In the genomic region with DNA sequence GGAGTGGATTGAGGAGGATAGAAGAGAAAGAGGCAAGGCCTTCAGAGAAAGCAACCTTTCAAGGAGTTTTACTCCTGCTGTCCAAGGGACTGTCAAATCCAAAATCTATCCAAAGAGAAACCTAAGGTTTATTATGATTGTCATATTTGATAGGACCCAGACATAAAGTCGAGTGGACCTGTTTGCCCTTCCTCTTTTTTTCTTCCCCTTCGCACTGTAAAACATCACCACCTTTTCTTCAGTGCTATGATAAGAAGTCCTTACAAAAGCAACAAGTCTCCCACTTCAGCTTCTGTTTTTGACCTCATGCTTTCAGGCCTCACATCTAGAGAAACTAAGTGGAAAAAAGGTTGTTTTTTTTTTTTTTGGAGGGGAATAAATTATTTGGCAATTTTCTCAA, we compare ENCODE assay signal across 24 cellular contexts.
"Had no signal": no experiment of that assay in that cellular context is flagged by ENCODE, and none has a peak within 500 bp of the region (broad histone marks: within the 10 kb centered on the region; RNA-seq: fewer than 3 reads in every experiment).

No MANE protein-coding gene starts in this region.

- DNase-seq: activated CD4-positive, alpha-beta T cell treated with anti-CD3 and anti-CD28 coated beads for 4 hours; activated CD8-positive, alpha-beta memory T cell treated with anti-CD3 and anti-CD28 coated beads, Interleukin-2, amount 50 U/mL, for 48 hours; activated CD8-positive, alpha-beta T cell treated with anti-CD3 and anti-CD28 coated beads for 36 hours; activated naive CD4-positive, alpha-beta T cell treated with anti-CD3 and anti-CD28 coated beads, Interleukin-2, amount 50 U/mL, for 16 hours; activated naive CD8-positive, alpha-beta T cell treated with anti-CD3 and anti-CD28 coated beads, Interleukin-2, amount 10 ng/mL, durations not matched to agents 7 days and 5 days; activated T-cell treated with anti-CD3 and anti-CD28 coated beads, Interleukin-2, amount 50 U/mL, for 1 hour; adrenal gland; anterior cingulate cortex; caudate nucleus; Karpas-422; NCI-H1105; NCI-H1436; NCI-H1694 treated with DMSO at 0.1 percent for 48 hours; NCI-H2029 treated with DMSO at 0.1 percent for 48 hours; NCI-H345; NCI-H510A; NCI-H526 treated with DMSO at 0.1 percent for 48 hours; NCI-H82; NK-92 treated with Interleukin-12 subunit alpha and Interleukin-12 subunit beta, amount 100 ng/mL, for 24 hours; PC-9; SHP77 treated with DMSO at 0.1 percent for 48 hours; WERI-Rb-1 had no signal

- H3K9me3 Mint-ChIP-seq: activated CD8-positive, alpha-beta T cell treated with anti-CD3 and anti-CD28 coated beads for 36 hours; activated naive CD8-positive, alpha-beta T cell treated with anti-CD3 and anti-CD28 coated beads, Interleukin-2, amount 10 ng/mL, durations not matched to agents 7 days and 5 days; T-helper 1 cell treated with Interleukin-12 subunit alpha and Interleukin-12 subunit beta and Interleukin-4 antibody, amounts not matched to agents 30 μg/mL and 1 μg/mL, for 36 hours had no signal

- H3K4me3 Mint-ChIP-seq: activated CD8-positive, alpha-beta T cell treated with anti-CD3 and anti-CD28 coated beads for 36 hours; activated naive CD8-positive, alpha-beta T cell treated with anti-CD3 and anti-CD28 coated beads, Interleukin-2, amount 10 ng/mL, durations not matched to agents 7 days and 5 days; T-helper 1 cell treated with Interleukin-12 subunit alpha and Interleukin-12 subunit beta and Interleukin-4 antibody, amounts not matched to agents 30 μg/mL and 1 μg/mL, for 36 hours had no signal

- H3K4me1 ChIP-seq: adrenal gland had no signal

- H3K36me3 ChIP-seq: adrenal gland, WERI-Rb-1 had no signal

- H3K4me1 Mint-ChIP-seq: activated naive CD8-positive, alpha-beta T cell treated with anti-CD3 and anti-CD28 coated beads, Interleukin-2, amount 10 ng/mL, durations not matched to agents 7 days and 5 days had no signal

- H3K27me3 Mint-ChIP-seq: activated CD8-positive, alpha-beta T cell treated with anti-CD3 and anti-CD28 coated beads for 36 hours had no signal

- H3K36me3 Mint-ChIP-seq: activated naive CD8-positive, alpha-beta T cell treated with anti-CD3 and anti-CD28 coated beads, Interleukin-2, amount 10 ng/mL, durations not matched to agents 7 days and 5 days had no signal

- H3K9me3 ChIP-seq: adrenal gland had no signal

- H3K27ac ChIP-seq: adrenal gland, PC-9, SK-N-MC, WERI-Rb-1 had no signal

- H3K4me3 ChIP-seq: adrenal gland, PC-9, SK-N-MC had no signal

- H3K27ac Mint-ChIP-seq: activated CD8-positive, alpha-beta T cell treated with anti-CD3 and anti-CD28 coated beads for 36 hours; activated naive CD8-positive, alpha-beta T cell treated with anti-CD3 and anti-CD28 coated beads, Interleukin-2, amount 10 ng/mL, durations not matched to agents 7 days and 5 days; T-helper 1 cell treated with Interleukin-12 subunit alpha and Interleukin-12 subunit beta and Interleukin-4 antibody, amounts not matched to agents 30 μg/mL and 1 μg/mL, for 36 hours had no signal

- H3K27me3 ChIP-seq: adrenal gland had no signal
